Comparison of ENCODE assay signal across 8 cellular contexts in genomic region chr4:185210102-185210981, GRCh38. TPM values are rescaled to one million over a fixed set of nuclear protein-coding genes. Genes with fewer than 3 reads are reported as not detected.
DNase-seq lines count a peak whose midpoint lies in the region; ATAC-seq and TF ChIP-seq lines count a peak whose summit lies in the region.

No MANE protein-coding gene starts in this region.

- no peaks in the 10 kb centered on the region for H3K27me3 Mint-ChIP-seq in IgD-negative memory B cell
- peaks cover 15% of the 10 kb centered on the region for H3K27me3 Mint-ChIP-seq in activated CD4-positive, alpha-beta T cell treated with anti-CD3 and anti-CD28 coated beads, Interleukin-2, amount 10 ng/mL, durations not matched to agents 7 days and 5 days

- peak overlapping the region; percentile 91 to 99 (median 97) for H3K4me3 Mint-ChIP-seq in IgD-negative memory B cell
- peak overlapping the region; percentile 84 for H3K4me3 Mint-ChIP-seq in activated CD4-positive, alpha-beta T cell treated with anti-CD3 and anti-CD28 coated beads, Interleukin-2, amount 10 ng/mL, durations not matched to agents 7 days and 5 days

- peak; percentile 38 for TF ChIP-seq POLR2A in right lobe of liver (IDR thresholded peaks at IDR 0.05)

- WGBS in right lobe of liver (ENCODE audit: insufficient coverage, low coverage, low lambda C conversion rate, missing lambda C conversion rate), result under 1% methylated on average over 23 of the region's 84 CpGs

- H3K9me3 ChIP-seq in right lobe of liver, result no peaks in the 10 kb centered on the region

- H3K27me3 ChIP-seq in dorsolateral prefrontal cortex, result no peaks in the 10 kb centered on the region
- H3K27me3 ChIP-seq in right lobe of liver, result no peaks in the 10 kb centered on the region

- H3K36me3 ChIP-seq in right lobe of liver, result no peaks in the 10 kb centered on the region

- ATAC-seq in GM21390 (IDR thresholded peaks at IDR 0.05; ENCODE audit: unreplicated experiment), result peak; percentile 9
- ATAC-seq in right lobe of liver, result peak; percentile 22 to 54 (median 38)

- H3K36me3 Mint-ChIP-seq in IgD-negative memory B cell, result no peaks in the 10 kb centered on the region
- H3K36me3 Mint-ChIP-seq in activated CD4-positive, alpha-beta T cell treated with anti-CD3 and anti-CD28 coated beads, Interleukin-2, amount 10 ng/mL, durations not matched to agents 7 days and 5 days (ENCODE audit: low read depth), result peaks cover 9% of the 10 kb centered on the region

- H3K4me1 ChIP-seq in right lobe of liver, result peaks cover 0 to 19% (median 3%) of the 10 kb centered on the region in 4 donors

- CTCF ChIA-PET in activated CD4-positive, alpha-beta T cell treated with anti-CD3 and anti-CD28 coated beads, Interleukin-2, amount 10 ng/mL, durations not matched to agents 7 days and 5 days (lab: Charles Lee), result interaction anchor here (1.1 to 2.2 kb wide), 4 partner anchors 8 to 215 kb away, joined by 3 to 5 read pairs (median 4); partner anchors contain the start of gene UFSP2

- peak overlapping the region; percentile 86 to 94 (median 87) for H3K27ac Mint-ChIP-seq in IgD-negative memory B cell
- peak overlapping the region; percentile 82 for H3K27ac Mint-ChIP-seq in activated CD4-positive, alpha-beta T cell treated with anti-CD3 and anti-CD28 coated beads, Interleukin-2, amount 10 ng/mL, durations not matched to agents 7 days and 5 days

- H3K4me1 Mint-ChIP-seq in IgD-negative memory B cell, result peaks cover 34 to 51% (median 43%) of the 10 kb centered on the region in 3 donors
- H3K4me1 Mint-ChIP-seq in activated CD4-positive, alpha-beta T cell treated with anti-CD3 and anti-CD28 coated beads, Interleukin-2, amount 10 ng/mL, durations not matched to agents 7 days and 5 days, result peaks cover 23% of the 10 kb centered on the region

- DNase-seq in D341Med (ENCODE audit: low spot score) (peak; percentile 72), dorsolateral prefrontal cortex (peak in 4 of 10 donors; percentile 28 to 61 (median 58)), right lobe of liver (peak; percentile 54 to 65 (median 63)), SKM-1 (lab: John Stamatoyannopoulos, UW; ENCODE audit: unreplicated experiment) (no peak)
- DNase-seq in activated CD4-positive, alpha-beta T cell treated with anti-CD3 and anti-CD28 coated beads, Interleukin-2, amount 10 ng/mL, durations not matched to agents 7 days and 5 days, result peak; percentile 41
- DNase-seq in stimulated activated CD4-positive, alpha-beta T cell treated with anti-CD3 and anti-CD28 coated beads, Interleukin-4, amount 100 ng/mL, for 48 hours (ENCODE audit: low read depth in 2 of 2), result peak; percentile 26 to 36

- peak in 1 of 56 donors; percentile 3 for TF ChIP-seq CTCF in dorsolateral prefrontal cortex (IDR thresholded peaks at IDR 0.05 in 54 of 56, conservative IDR thresholded peaks at IDR 0.05 in 2 of 56; ENCODE audit: low read depth in 1 of 56, partially characterized antibody in 56 of 56)
- no peak for TF ChIP-seq CTCF in right lobe of liver (IDR thresholded peaks at IDR 0.05)

- H3K9me3 Mint-ChIP-seq in IgD-negative memory B cell, result no peaks in the 10 kb centered on the region
- H3K9me3 Mint-ChIP-seq in activated CD4-positive, alpha-beta T cell treated with anti-CD3 and anti-CD28 coated beads, Interleukin-2, amount 10 ng/mL, durations not matched to agents 7 days and 5 days, result no peaks in the 10 kb centered on the region

- H3K4me3 ChIP-seq in dorsolateral prefrontal cortex, result peak overlapping the region; percentile 61 to 87 (median 75)
- peak overlapping the region; percentile 54 to 73 (median 61) for H3K4me3 ChIP-seq in right lobe of liver

- intact Hi-C loops in dorsolateral prefrontal cortex (cut with DNase I), result loop anchor here in 1 of 2 donors (2.0 to 10.0 kb wide), 2 partner anchors 84 to 186 kb away; partner anchors contain the start of gene ANKRD37
- intact Hi-C loops in right lobe of liver (cut with DNase I), result no loop called here

- H3K27ac ChIP-seq in dorsolateral prefrontal cortex (peak overlapping the region in 52 of 59 donors; percentile 13 to 93 (median 74)), right lobe of liver (peak overlapping the region; percentile 70 to 89 (median 83))

- POLR2A ChIA-PET in activated CD4-positive, alpha-beta T cell treated with anti-CD3 and anti-CD28 coated beads, Interleukin-2, amount 10 ng/mL, durations not matched to agents 7 days and 5 days (lab: Charles Lee), result no interaction called here

RNA-seq across cellular contexts. Expression of gene SNX25, which starts 0.9 kb away (rescaled TPM):
- 24.4 TPM for polyA plus RNA-seq in IgD-negative memory B cell
- total RNA-seq in activated CD4-positive, alpha-beta T cell treated with anti-CD3 and anti-CD28 coated beads, Interleukin-2, amount 10 ng/mL, durations not matched to agents 7 days and 5 days, result 10 to 100 TPM in 1 of 2 experiments, 1 to 10 TPM in 1; 9.0 to 12.0 TPM
- total RNA-seq in dorsolateral prefrontal cortex (10 to 100 TPM; 14.6 to 37.3 (median 24.4) TPM), right lobe of liver (10 to 100 TPM in 4 of 6 experiments, 1 to 10 TPM in 2; 8.0 to 13.0 (median 10.5) TPM)

RNA-seq across cellular contexts. Expression of gene CFAP97, which starts 6.5 kb away (rescaled TPM):
- 66.3 TPM for polyA plus RNA-seq in IgD-negative memory B cell
- total RNA-seq in activated CD4-positive, alpha-beta T cell treated with anti-CD3 and anti-CD28 coated beads, Interleukin-2, amount 10 ng/mL, durations not matched to agents 7 days and 5 days, result 10 to 100 TPM; 32.4 to 44.3 TPM
- total RNA-seq in dorsolateral prefrontal cortex (10 to 100 TPM; 16.8 to 37.2 (median 26.7) TPM), right lobe of liver (10 to 100 TPM; 11.7 to 25.6 (median 20.5) TPM)
